19 cellular contexts compared by ENCODE assay signal in genomic region chr12:120453060-120453761, GRCh38. TPM values are rescaled to one million over a fixed set of nuclear protein-coding genes. Genes with fewer than 3 reads are reported as not detected.
DNase-seq lines count a peak whose midpoint lies in the region; ATAC-seq, FAIRE-seq and TF ChIP-seq lines count a peak whose summit lies in the region.
"Had no signal": no experiment of that assay in that cellular context is flagged by ENCODE, and none has a peak within 500 bp of the region (broad histone marks: within the 10 kb centered on the region; RNA-seq: fewer than 3 reads in every experiment).

No MANE protein-coding gene starts in this region.

- no peak overlapping the region for H3K4me3 Mint-ChIP-seq in activated naive CD4-positive, alpha-beta T cell treated with anti-CD3 and anti-CD28 coated beads for 36 hours
- H3K4me3 Mint-ChIP-seq in CD8-positive, alpha-beta memory T cell, result no peak overlapping the region
- H3K4me3 Mint-ChIP-seq in activated T-helper 17 cell treated with anti-CD3 and anti-CD28 coated beads, Interleukin-2, amount 50 U/mL, for 72 hours, result no peak overlapping the region

- H3K9me3 Mint-ChIP-seq in activated naive CD4-positive, alpha-beta T cell treated with anti-CD3 and anti-CD28 coated beads for 36 hours, result no peaks in the 10 kb centered on the region
- no peaks in the 10 kb centered on the region for H3K9me3 Mint-ChIP-seq in CD8-positive, alpha-beta memory T cell
- H3K9me3 Mint-ChIP-seq in activated T-helper 17 cell treated with anti-CD3 and anti-CD28 coated beads, Interleukin-2, amount 50 U/mL, for 72 hours, result no peaks in the 10 kb centered on the region
- H3K9me3 Mint-ChIP-seq: IgD-negative memory B cell had no signal

- CTCF ChIA-PET in activated naive CD4-positive, alpha-beta T cell treated with anti-CD3 and anti-CD28 coated beads for 36 hours (lab: Charles Lee), result interaction anchor here (0.5 to 10.3 kb wide), 7 partner anchors 11 to 275 kb away, joined by 3 to 121 read pairs (median 5); partner anchors contain the start of genes COX6A1 and SRSF9
- CTCF ChIA-PET in CD8-positive, alpha-beta memory T cell (lab: Charles Lee), result interaction anchor here (0.8 to 4.8 kb wide), 8 partner anchors 10 to 196 kb away, joined by 3 to 16 read pairs (median 4); partner anchors contain the start of genes DYNLL1 and SRSF9

- peaks cover 8% of the 10 kb centered on the region for H3K36me3 ChIP-seq in CD8-positive, alpha-beta memory T cell (ENCODE audit: insufficient read depth, low read length)
- peaks cover 0 to 18% (median 5%) of the 10 kb centered on the region in 3 donors for H3K36me3 ChIP-seq in pancreas

- no peaks in the 10 kb centered on the region for H3K27me3 Mint-ChIP-seq in activated naive CD4-positive, alpha-beta T cell treated with anti-CD3 and anti-CD28 coated beads for 36 hours (ENCODE audit: low read depth)
- no peaks in the 10 kb centered on the region for H3K27me3 Mint-ChIP-seq in CD8-positive, alpha-beta memory T cell
- H3K27me3 Mint-ChIP-seq in activated T-helper 17 cell treated with anti-CD3 and anti-CD28 coated beads, Interleukin-2, amount 50 U/mL, for 72 hours, result no peaks in the 10 kb centered on the region
- H3K27me3 Mint-ChIP-seq: IgD-negative memory B cell had no signal

- no peak for TF ChIP-seq CTCF in pancreas (IDR thresholded peaks at IDR 0.05)

- no peak for FAIRE-seq in pancreas (lab: Jason Lieb, UNC)
- FAIRE-seq: GM12878, HTR-8/SVneo had no signal

- no peak for ATAC-seq in activated T-helper 17 cell treated with anti-CD3 and anti-CD28 coated beads, Interleukin-2, amount 50 U/mL, for 72 hours (replicated peaks)
- ATAC-seq in pancreas, result peak; percentile 59 to 75 (median 68)

- H3K36me3 Mint-ChIP-seq in activated naive CD4-positive, alpha-beta T cell treated with anti-CD3 and anti-CD28 coated beads for 36 hours (ENCODE audit: low read depth), result peaks cover 26% of the 10 kb centered on the region
- H3K36me3 Mint-ChIP-seq in CD8-positive, alpha-beta memory T cell, result peaks cover 0 to 57% (median 6%) of the 10 kb centered on the region in 3 donors
- peaks cover 90% of the 10 kb centered on the region for H3K36me3 Mint-ChIP-seq in activated T-helper 17 cell treated with anti-CD3 and anti-CD28 coated beads, Interleukin-2, amount 50 U/mL, for 72 hours (ENCODE audit: low read depth)
- H3K36me3 Mint-ChIP-seq: IgD-negative memory B cell had no signal

- no peak overlapping the region for H3K27ac ChIP-seq in CD8-positive, alpha-beta memory T cell (ENCODE audit: low read depth, low read length)
- peak overlapping the region; percentile 51 to 76 (median 66) for H3K27ac ChIP-seq in pancreas
- H3K27ac ChIP-seq: C4-2B had no signal

- POLR2A ChIA-PET in CD8-positive, alpha-beta memory T cell (lab: Charles Lee), result interaction anchor here (0.6 kb wide), 1 partner anchor 10 kb away, joined by 3 read pairs; no protein-coding TSS in a partner anchor

- peaks cover 13% of the 10 kb centered on the region for H3K4me1 Mint-ChIP-seq in activated naive CD4-positive, alpha-beta T cell treated with anti-CD3 and anti-CD28 coated beads for 36 hours (ENCODE audit: low read depth)
- H3K4me1 Mint-ChIP-seq in CD8-positive, alpha-beta memory T cell, result peaks cover 0 to 8% (median 5%) of the 10 kb centered on the region in 3 donors
- H3K4me1 Mint-ChIP-seq in activated T-helper 17 cell treated with anti-CD3 and anti-CD28 coated beads, Interleukin-2, amount 50 U/mL, for 72 hours, result no peaks in the 10 kb centered on the region

- H3K27ac Mint-ChIP-seq in activated naive CD4-positive, alpha-beta T cell treated with anti-CD3 and anti-CD28 coated beads for 36 hours, result peak overlapping the region; percentile 30
- H3K27ac Mint-ChIP-seq in CD8-positive, alpha-beta memory T cell, result peak overlapping the region in 5 of 8 donors; percentile 2 to 80 (median 72)
- H3K27ac Mint-ChIP-seq in activated T-helper 17 cell treated with anti-CD3 and anti-CD28 coated beads, Interleukin-2, amount 50 U/mL, for 72 hours, result peak overlapping the region; percentile 32

- no peaks in the 10 kb centered on the region for H3K9me3 ChIP-seq in CD8-positive, alpha-beta memory T cell (ENCODE audit: low read length)
- no peaks in the 10 kb centered on the region for H3K9me3 ChIP-seq in pancreas
- H3K9me3 ChIP-seq: Caco-2 had no signal

- 29 to 37% methylated on average over 3 of the region's 3 CpGs for WGBS in pancreas, 2 donors

- no peak overlapping the region for H3K4me3 ChIP-seq in CD8-positive, alpha-beta memory T cell (ENCODE audit: low read length)
- H3K4me3 ChIP-seq in pancreas, result no peak overlapping the region
- H3K4me3 ChIP-seq: GM12878 had no signal

- no peaks in the 10 kb centered on the region for H3K27me3 ChIP-seq in CD8-positive, alpha-beta memory T cell (ENCODE audit: insufficient read depth, low read length, poor library complexity, severe bottlenecking)
- H3K27me3 ChIP-seq in pancreas, result no peaks in the 10 kb centered on the region

- H3K4me1 ChIP-seq in CD8-positive, alpha-beta memory T cell (ENCODE audit: insufficient read depth, low read length), result no peaks in the 10 kb centered on the region
- peaks cover 11 to 31% (median 15%) of the 10 kb centered on the region in 3 donors for H3K4me1 ChIP-seq in pancreas

- intact Hi-C loops in activated naive CD4-positive, alpha-beta T cell treated with anti-CD3 and anti-CD28 coated beads for 36 hours (cut with micrococcal nuclease), result no loop called here
- intact Hi-C loops in pancreas (cut with DNase I), result no loop called here

- DNase-seq in activated naive CD4-positive, alpha-beta T cell treated with anti-CD3 and anti-CD28 coated beads for 36 hours, result no peak
- no peak for DNase-seq in activated naive CD4-positive, alpha-beta T cell (lab: John Stamatoyannopoulos, UW)
- no peak for DNase-seq in CD8-positive, alpha-beta memory T cell
- DNase-seq in pancreas (peak in 1 of 6 donors; percentile 51), C1 segment of cervical spinal cord (lab: John Stamatoyannopoulos, UW) (no peak), NCI-H1930 (lab: John Stamatoyannopoulos, UW) (no peak), GDM1 (lab: John Stamatoyannopoulos, UW) (no peak)
- DNase-seq: Caco-2, GOT3, NCI-H1417 treated with DMSO at 0.1 percent for 48 hours, NCI-H2029, NCI-H345, NCI-H524 treated with DMSO at 0.1 percent for 48 hours, SHP77 treated with DMSO at 0.1 percent for 48 hours had no signal

RNA-seq across cellular contexts. Expression of gene GATC, which starts 7.0 kb away (rescaled TPM):
- 10 to 100 TPM; 33.1 to 35.3 TPM for total RNA-seq in activated naive CD4-positive, alpha-beta T cell treated with anti-CD3 and anti-CD28 coated beads for 36 hours
- total RNA-seq in CD8-positive, alpha-beta memory T cell, result 10 to 100 TPM; 28.6 to 30.6 TPM
- polyA plus RNA-seq in CD8-positive, alpha-beta memory T cell, result 29.8 TPM
- 10 to 100 TPM; 33.2 to 41.3 TPM for total RNA-seq in activated T-helper 17 cell treated with anti-CD3 and anti-CD28 coated beads, Interleukin-2, amount 50 U/mL, for 72 hours
- 10 to 100 TPM; 18.3 to 32.7 (median 27.6) TPM for total RNA-seq in pancreas
- polyA plus RNA-seq in pancreas, result 10 to 100 TPM in 1 of 2 donors, 1 to 10 TPM in 1; 8.6 to 12.3 TPM

RNA-seq across cellular contexts. Expression of gene TRIAP1, which starts 7.0 kb away (rescaled TPM):
- total RNA-seq in activated naive CD4-positive, alpha-beta T cell treated with anti-CD3 and anti-CD28 coated beads for 36 hours, result 10 to 100 TPM; 56.8 to 59.2 TPM
- 10 to 100 TPM; 87.0 to 88.1 TPM for total RNA-seq in CD8-positive, alpha-beta memory T cell
- 51.6 TPM for polyA plus RNA-seq in CD8-positive, alpha-beta memory T cell
- 10 to 100 TPM; 31.8 to 58.6 TPM for total RNA-seq in activated T-helper 17 cell treated with anti-CD3 and anti-CD28 coated beads, Interleukin-2, amount 50 U/mL, for 72 hours
- 10 to 100 TPM; 13.9 to 25.8 (median 15.4) TPM for total RNA-seq in pancreas
- polyA plus RNA-seq in pancreas, result 10 to 100 TPM; 16.3 to 23.8 TPM

RNA-seq across cellular contexts. Expression of gene COX6A1, which starts 15.3 kb away (rescaled TPM):
- total RNA-seq in activated naive CD4-positive, alpha-beta T cell treated with anti-CD3 and anti-CD28 coated beads for 36 hours, result 100 to 1,000 TPM; 536 to 540 TPM
- total RNA-seq in CD8-positive, alpha-beta memory T cell, result 100 to 1,000 TPM; 475 TPM
- polyA plus RNA-seq in CD8-positive, alpha-beta memory T cell, result 785 TPM
- 100 to 1,000 TPM; 291 to 437 TPM for total RNA-seq in activated T-helper 17 cell treated with anti-CD3 and anti-CD28 coated beads, Interleukin-2, amount 50 U/mL, for 72 hours
- total RNA-seq in pancreas, result 100 to 1,000 TPM; 118 to 149 (median 137) TPM
- 100 to 1,000 TPM; 296 to 324 TPM for polyA plus RNA-seq in pancreas

RNA-seq across cellular contexts. Expression of gene SRSF9, which starts 16.3 kb away (rescaled TPM):
- total RNA-seq in activated naive CD4-positive, alpha-beta T cell treated with anti-CD3 and anti-CD28 coated beads for 36 hours, result 100 to 1,000 TPM; 164 to 171 TPM
- 100 to 1,000 TPM; 269 to 272 TPM for total RNA-seq in CD8-positive, alpha-beta memory T cell
- polyA plus RNA-seq in CD8-positive, alpha-beta memory T cell, result 214 TPM
- total RNA-seq in activated T-helper 17 cell treated with anti-CD3 and anti-CD28 coated beads, Interleukin-2, amount 50 U/mL, for 72 hours, result 100 to 1,000 TPM; 138 to 246 TPM
- total RNA-seq in pancreas, result 10 to 100 TPM; 69.0 to 91.7 (median 79.5) TPM
- polyA plus RNA-seq in pancreas, result 100 to 1,000 TPM in 1 of 2 donors, 10 to 100 TPM in 1; 50.9 to 103 TPM

RNA-seq across cellular contexts. Expression of gene DYNLL1, which starts 42.7 kb away (rescaled TPM):
- 10 to 100 TPM; 93.4 to 93.5 TPM for total RNA-seq in activated naive CD4-positive, alpha-beta T cell treated with anti-CD3 and anti-CD28 coated beads for 36 hours
- total RNA-seq in CD8-positive, alpha-beta memory T cell, result 100 to 1,000 TPM; 288 to 296 TPM
- polyA plus RNA-seq in CD8-positive, alpha-beta memory T cell, result 304 TPM
- total RNA-seq in activated T-helper 17 cell treated with anti-CD3 and anti-CD28 coated beads, Interleukin-2, amount 50 U/mL, for 72 hours, result 100 to 1,000 TPM in 1 of 2 donors, 10 to 100 TPM in 1; 69.2 to 197 TPM
- total RNA-seq in pancreas, result 100 to 1,000 TPM in 3 of 6 donors, 10 to 100 TPM in 3; 57.7 to 154 (median 94.9) TPM
- polyA plus RNA-seq in pancreas, result 100 to 1,000 TPM; 143 to 249 TPM
